In the genomic region with DNA sequence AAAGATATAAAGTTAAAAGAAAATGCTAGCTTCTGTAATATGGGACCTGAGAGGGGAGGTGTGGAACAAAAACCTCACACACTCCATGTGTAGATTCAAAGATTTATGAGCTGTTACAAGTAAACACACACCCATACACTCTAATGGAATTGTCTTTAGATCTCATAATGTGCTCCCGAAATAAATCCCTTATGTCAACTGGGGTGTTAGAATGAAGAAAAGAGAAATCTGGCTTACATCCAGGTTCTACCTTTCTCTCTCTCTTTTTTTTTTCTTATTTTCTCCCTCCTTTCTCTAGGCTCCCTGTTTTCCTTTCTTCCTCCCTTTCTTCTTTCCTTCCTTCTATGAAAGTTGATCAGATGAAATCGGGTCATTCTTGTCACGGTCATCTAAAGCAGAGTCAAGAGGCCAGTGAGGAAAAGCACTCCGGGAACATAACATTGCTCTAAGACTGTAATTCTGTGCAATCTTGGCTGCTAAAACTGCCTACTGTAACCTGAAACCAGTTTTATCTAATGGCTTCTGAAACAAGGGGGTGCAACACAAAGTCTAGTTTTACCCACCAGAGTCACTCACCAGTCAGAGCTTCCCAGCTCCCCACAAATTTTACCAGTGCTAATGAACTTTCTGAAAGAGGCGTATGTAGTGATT, we compare ENCODE assay signal across 17 cellular contexts.
A peak's percentile ranks its signal among the peaks of the same experiment; 100 is the strongest.
DNase-seq lines count a peak whose midpoint lies in the region; ATAC-seq and TF ChIP-seq lines count a peak whose summit lies in the region.
"Had no signal": no experiment of that assay in that cellular context is flagged by ENCODE, and none has a peak within 500 bp of the region (broad histone marks: within the 10 kb centered on the region; RNA-seq: fewer than 3 reads in every experiment).

No MANE protein-coding gene starts in this region.

- CTCF ChIA-PET in T-cell (lab: Charles Lee) = no interaction called here
- CTCF ChIA-PET in CD4-positive, alpha-beta memory T cell (lab: Charles Lee; ENCODE audit: partially characterized antibody) = no interaction called here

- H3K4me3 Mint-ChIP-seq in mesothelial cell of epicardium (peak overlapping the region; percentile 51), T-cell (no peak overlapping the region)
- H3K4me3 Mint-ChIP-seq in CD4-positive, alpha-beta memory T cell = no peak overlapping the region
- H3K4me3 Mint-ChIP-seq: activated naive CD4-positive, alpha-beta T cell treated with anti-CD3 and anti-CD28 coated beads, Interleukin-2, amount 10 ng/mL, durations not matched to agents 7 days and 5 days; B cell; dendritic cell treated with granulocyte-macrophage colony-stimulating factor and Interleukin-4, amounts not matched to agents 40 ng/mL and 50 ng/mL, for 4 days had no signal

- POLR2A ChIA-PET in T-cell (lab: Charles Lee) = no interaction called here
- POLR2A ChIA-PET in CD4-positive, alpha-beta memory T cell (lab: Charles Lee; ENCODE audit: partially characterized antibody) = no interaction called here

- no peaks in the 10 kb centered on the region for H3K9me3 ChIP-seq in upper lobe of right lung
- no peaks in the 10 kb centered on the region for H3K9me3 ChIP-seq in CD4-positive, alpha-beta memory T cell (ENCODE audit: control insufficient read depth in 1 of 2, low read length in 2 of 2)
- H3K9me3 ChIP-seq: gastrocnemius medialis, vagina had no signal

- H3K4me1 Mint-ChIP-seq in mesothelial cell of epicardium (peaks cover 44% of the 10 kb centered on the region), T-cell (no peaks in the 10 kb centered on the region)
- H3K4me1 Mint-ChIP-seq in CD4-positive, alpha-beta memory T cell = no peaks in the 10 kb centered on the region
- H3K4me1 Mint-ChIP-seq: activated naive CD4-positive, alpha-beta T cell treated with anti-CD3 and anti-CD28 coated beads, Interleukin-2, amount 10 ng/mL, durations not matched to agents 7 days and 5 days; B cell had no signal

- DNase-seq in DMS79 (lab: John Stamatoyannopoulos, UW) (peak; percentile 38), NCI-H1105 treated with DMSO at 0.1 percent for 48 hours (lab: John Stamatoyannopoulos, UW) (peak; percentile 60), mesothelial cell of epicardium (ENCODE audit: low spot score in 2 of 2, unreplicated experiment in 2 of 2) (no peak), upper lobe of right lung (no peak), T-cell (no peak)
- no peak for DNase-seq in CD4-positive, alpha-beta memory T cell
- DNase-seq: activated naive CD4-positive, alpha-beta T cell treated with anti-CD3 and anti-CD28 coated beads, Interleukin-2, amount 10 ng/mL, durations not matched to agents 7 days and 5 days; gastrocnemius medialis; GF-D8; kidney; NCI-H2029 treated with DMSO at 0.1 percent for 48 hours; Right ventricle myocardium superior had no signal

- H3K9me3 Mint-ChIP-seq in mesothelial cell of epicardium (no peaks in the 10 kb centered on the region), T-cell (peaks cover 0 to 25% (median 4%) of the 10 kb centered on the region in 3 donors)
- H3K9me3 Mint-ChIP-seq in CD4-positive, alpha-beta memory T cell = peaks cover 3 to 23% (median 10%) of the 10 kb centered on the region in 8 donors
- H3K9me3 Mint-ChIP-seq: activated naive CD4-positive, alpha-beta T cell treated with anti-CD3 and anti-CD28 coated beads, Interleukin-2, amount 10 ng/mL, durations not matched to agents 7 days and 5 days; dendritic cell treated with granulocyte-macrophage colony-stimulating factor and Interleukin-4, amounts not matched to agents 40 ng/mL and 50 ng/mL, for 4 days had no signal

- no peaks in the 10 kb centered on the region for H3K27me3 Mint-ChIP-seq in mesothelial cell of epicardium (ENCODE audit: low read depth)
- peaks cover 0 to 5% of the 10 kb centered on the region in 2 donors for H3K27me3 Mint-ChIP-seq in T-cell
- no peaks in the 10 kb centered on the region for H3K27me3 Mint-ChIP-seq in CD4-positive, alpha-beta memory T cell
- H3K27me3 Mint-ChIP-seq: activated naive CD4-positive, alpha-beta T cell treated with anti-CD3 and anti-CD28 coated beads, Interleukin-2, amount 10 ng/mL, durations not matched to agents 7 days and 5 days; B cell; dendritic cell treated with granulocyte-macrophage colony-stimulating factor and Interleukin-4, amounts not matched to agents 40 ng/mL and 50 ng/mL, for 4 days had no signal

- no peaks in the 10 kb centered on the region for H3K36me3 Mint-ChIP-seq in mesothelial cell of epicardium
- H3K36me3 Mint-ChIP-seq in T-cell = no peaks in the 10 kb centered on the region
- H3K36me3 Mint-ChIP-seq in CD4-positive, alpha-beta memory T cell = no peaks in the 10 kb centered on the region
- H3K36me3 Mint-ChIP-seq: activated naive CD4-positive, alpha-beta T cell treated with anti-CD3 and anti-CD28 coated beads, Interleukin-2, amount 10 ng/mL, durations not matched to agents 7 days and 5 days had no signal

- TF ChIP-seq CTCF in WI38 (IDR thresholded peaks at IDR 0.05; ENCODE audit: low read depth, low read length) (no peak), mesothelial cell of epicardium (IDR thresholded peaks at IDR 0.05; ENCODE audit: unreplicated experiment) (no peak), upper lobe of right lung (IDR thresholded peaks at IDR 0.05) (no peak)

- H3K27me3 ChIP-seq in upper lobe of right lung = no peaks in the 10 kb centered on the region
- H3K27me3 ChIP-seq in CD4-positive, alpha-beta memory T cell (ENCODE audit: insufficient read depth, low read length) = no peaks in the 10 kb centered on the region
- H3K27me3 ChIP-seq: gastrocnemius medialis, vagina had no signal

- H3K27ac ChIP-seq in upper lobe of right lung = no peak overlapping the region
- no peak overlapping the region for H3K27ac ChIP-seq in CD4-positive, alpha-beta memory T cell (ENCODE audit: low read depth, low read length)
- H3K27ac ChIP-seq: gastrocnemius medialis, vagina had no signal

- H3K4me3 ChIP-seq in WI38 (ENCODE audit: low read depth, low read length) (0 out of 2 replicates have a peak overlapping the region, but pooled peaks have one; percentile 3), upper lobe of right lung (no peak overlapping the region)
- H3K4me3 ChIP-seq in CD4-positive, alpha-beta memory T cell (ENCODE audit: low read length in 2 of 2) = no peak overlapping the region
- H3K4me3 ChIP-seq: gastrocnemius medialis, vagina had no signal

- H3K27ac Mint-ChIP-seq in mesothelial cell of epicardium (peak overlapping the region; percentile 91), T-cell (no peak overlapping the region)
- no peak overlapping the region for H3K27ac Mint-ChIP-seq in CD4-positive, alpha-beta memory T cell
- H3K27ac Mint-ChIP-seq: activated naive CD4-positive, alpha-beta T cell treated with anti-CD3 and anti-CD28 coated beads, Interleukin-2, amount 10 ng/mL, durations not matched to agents 7 days and 5 days; B cell; dendritic cell treated with granulocyte-macrophage colony-stimulating factor and Interleukin-4, amounts not matched to agents 40 ng/mL and 50 ng/mL, for 4 days had no signal

- intact Hi-C loops in upper lobe of right lung (cut with DNase I) = no loop called here
- intact Hi-C loops in CD4-positive, alpha-beta memory T cell (cut with micrococcal nuclease) = no loop called here

- ATAC-seq in upper lobe of right lung = no peak
- ATAC-seq in T-cell (replicated peaks in 1 of 4) = no peak
- ATAC-seq in HG02798 (IDR thresholded peaks at IDR 0.05; ENCODE audit: poor library complexity, unreplicated experiment) = no peak

- H3K36me3 ChIP-seq in upper lobe of right lung = no peaks in the 10 kb centered on the region
- H3K36me3 ChIP-seq in CD4-positive, alpha-beta memory T cell (ENCODE audit: insufficient read depth, low read length) = no peaks in the 10 kb centered on the region
- H3K36me3 ChIP-seq: gastrocnemius medialis, vagina had no signal

- H3K4me1 ChIP-seq in upper lobe of right lung = no peaks in the 10 kb centered on the region
- H3K4me1 ChIP-seq in CD4-positive, alpha-beta memory T cell (ENCODE audit: insufficient read depth, low read length) = no peaks in the 10 kb centered on the region
- H3K4me1 ChIP-seq: gastrocnemius medialis had no signal

Comparison
In these comparisons a context has a peak if more than half of its experiments do, and no peak if none do; other contexts are left out.
1. DNase-seq: peak in DMS79 (single experiment) and NCI-H1105 treated with DMSO at 0.1 percent for 48 hours (single experiment); none in mesothelial cell of epicardium (0 of 2), upper lobe of right lung (single experiment), T-cell (0 of 34) and CD4-positive, alpha-beta memory T cell (0 of 5).